ENCODE assay signal across 1 cellular context in the genomic region with DNA sequence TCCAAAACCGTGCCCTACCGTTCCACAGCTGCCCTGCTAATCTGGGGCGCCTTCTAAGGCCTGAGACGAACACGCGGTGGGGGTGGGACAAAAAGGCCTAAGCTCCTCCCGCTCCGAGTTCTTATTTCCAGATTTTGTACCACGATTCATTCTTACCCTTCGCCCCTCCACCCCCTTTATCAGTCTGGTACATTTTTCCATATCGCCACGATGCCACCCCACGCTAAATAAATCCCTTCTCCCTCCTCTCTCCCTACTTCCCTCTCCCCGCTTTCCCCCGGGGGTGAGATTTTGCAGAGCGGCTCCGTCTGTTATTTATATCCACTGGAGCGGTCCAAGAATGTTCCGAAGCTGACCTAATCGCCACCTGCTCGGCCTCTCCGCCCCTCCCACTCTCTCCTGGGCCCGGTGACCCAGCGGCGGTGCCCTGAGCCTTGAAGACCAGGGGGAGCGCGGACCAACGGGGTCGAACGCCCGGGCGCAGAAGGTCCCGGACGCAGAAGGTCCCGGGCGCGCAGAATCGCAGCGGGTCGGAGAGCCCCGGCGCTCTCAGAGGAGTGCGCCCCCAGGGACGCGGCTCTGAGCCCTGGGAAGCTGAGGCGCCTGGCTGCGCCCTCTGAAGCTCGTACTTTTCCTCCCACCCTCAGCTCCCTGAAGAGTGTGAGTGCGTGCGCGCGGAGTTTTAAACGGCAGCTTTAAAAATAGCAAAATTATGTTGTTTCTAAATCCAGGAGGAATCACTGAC.
TF ChIP-seq lines count a peak whose summit lies in the region.

No MANE protein-coding gene starts in this region.

TF ChIP-seq in HepG2, 621 proteins besides CTCF, POLR2A, EP300 and RAD21 (continues in another document):
- TF ChIP-seq CCDC6 (CRISPR knock-in tag; IDR thresholded peaks at IDR 0.05): 0 out of 2 replicates have a peak, but pooled peaks have one; percentile 15
- peak; percentile 37 for TF ChIP-seq XRCC5 (optimal IDR thresholded peaks at IDR 0.05; ENCODE audit: low read length)
- no peak for TF ChIP-seq MTA3 (CRISPR knock-in tag; IDR thresholded peaks at IDR 0.05)
- TF ChIP-seq RAD51 (IDR thresholded peaks at IDR 0.05; ENCODE audit: borderline replicate concordance): no peak
- TF ChIP-seq ZKSCAN8 (CRISPR knock-in tag; IDR thresholded peaks at IDR 0.05; ENCODE audit: borderline replicate concordance): no peak
- TF ChIP-seq, protein P1, sequence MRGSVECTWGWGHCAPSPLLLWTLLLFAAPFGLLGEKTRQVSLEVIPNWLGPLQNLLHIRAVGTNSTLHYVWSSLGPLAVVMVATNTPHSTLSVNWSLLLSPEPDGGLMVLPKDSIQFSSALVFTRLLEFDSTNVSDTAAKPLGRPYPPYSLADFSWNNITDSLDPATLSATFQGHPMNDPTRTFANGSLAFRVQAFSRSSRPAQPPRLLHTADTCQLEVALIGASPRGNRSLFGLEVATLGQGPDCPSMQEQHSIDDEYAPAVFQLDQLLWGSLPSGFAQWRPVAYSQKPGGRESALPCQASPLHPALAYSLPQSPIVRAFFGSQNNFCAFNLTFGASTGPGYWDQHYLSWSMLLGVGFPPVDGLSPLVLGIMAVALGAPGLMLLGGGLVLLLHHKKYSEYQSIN (CRISPR knock-in tag; IDR thresholded peaks at IDR 0.05; ENCODE audit: borderline replicate concordance): no peak
- TF ChIP-seq ATF5 (CRISPR knock-in tag; IDR thresholded peaks at IDR 0.05; ENCODE audit: low read depth): no peak
- TF ChIP-seq PITX1 (CRISPR knock-in tag; IDR thresholded peaks at IDR 0.05): 0 out of 2 replicates have a peak, but pooled peaks have one; percentile 2
- no peak for TF ChIP-seq SP5 (CRISPR knock-in tag; IDR thresholded peaks at IDR 0.05; ENCODE audit: borderline replicate concordance, low read depth)
- TF ChIP-seq TBX2 (CRISPR knock-in tag; IDR thresholded peaks at IDR 0.05; ENCODE audit: borderline replicate concordance): peak; percentile 39; the same call in 1 of the 2 replicates
- TF ChIP-seq CBX2 (IDR thresholded peaks at IDR 0.05; ENCODE audit: low read depth, low read length): no peak
- no peak for TF ChIP-seq CBX2 (CRISPR knock-in tag; IDR thresholded peaks at IDR 0.05; ENCODE audit: low read depth)
- TF ChIP-seq DRAP1 (CRISPR knock-in tag; IDR thresholded peaks at IDR 0.05): no peak
- no peak for TF ChIP-seq JDP2 (CRISPR knock-in tag; IDR thresholded peaks at IDR 0.05; ENCODE audit: borderline replicate concordance)
- TF ChIP-seq SALL1 (CRISPR knock-in tag; IDR thresholded peaks at IDR 0.05): no peak; the same call in 1 of the 2 replicates
- TF ChIP-seq ZNF234 (CRISPR knock-in tag; conservative IDR thresholded peaks at IDR 0.05): no peak
- no peak for TF ChIP-seq RFX3 (CRISPR knock-in tag; IDR thresholded peaks at IDR 0.05)
- TF ChIP-seq ZNF83 (CRISPR knock-in tag; IDR thresholded peaks at IDR 0.05; ENCODE audit: borderline replicate concordance): no peak
- TF ChIP-seq FOXC1 (CRISPR knock-in tag; IDR thresholded peaks at IDR 0.05; ENCODE audit: borderline replicate concordance): no peak
- no peak for TF ChIP-seq ZBTB25 (CRISPR knock-in tag; IDR thresholded peaks at IDR 0.05)
- TF ChIP-seq ZNF274 (CRISPR knock-in tag; IDR thresholded peaks at IDR 0.05): 0 out of 2 replicates have a peak, but pooled peaks have one; percentile 30
- TF ChIP-seq DPF2 (CRISPR knock-in tag; IDR thresholded peaks at IDR 0.05; ENCODE audit: borderline replicate concordance, low read depth): no peak
- 0 out of 2 replicates have a peak, but pooled peaks have one; percentile 18 for TF ChIP-seq KDM5B (CRISPR knock-in tag; IDR thresholded peaks at IDR 0.05; ENCODE audit: borderline replicate concordance)
- TF ChIP-seq AFF4 (CRISPR knock-in tag; IDR thresholded peaks at IDR 0.05): no peak
- TF ChIP-seq, protein P2, sequence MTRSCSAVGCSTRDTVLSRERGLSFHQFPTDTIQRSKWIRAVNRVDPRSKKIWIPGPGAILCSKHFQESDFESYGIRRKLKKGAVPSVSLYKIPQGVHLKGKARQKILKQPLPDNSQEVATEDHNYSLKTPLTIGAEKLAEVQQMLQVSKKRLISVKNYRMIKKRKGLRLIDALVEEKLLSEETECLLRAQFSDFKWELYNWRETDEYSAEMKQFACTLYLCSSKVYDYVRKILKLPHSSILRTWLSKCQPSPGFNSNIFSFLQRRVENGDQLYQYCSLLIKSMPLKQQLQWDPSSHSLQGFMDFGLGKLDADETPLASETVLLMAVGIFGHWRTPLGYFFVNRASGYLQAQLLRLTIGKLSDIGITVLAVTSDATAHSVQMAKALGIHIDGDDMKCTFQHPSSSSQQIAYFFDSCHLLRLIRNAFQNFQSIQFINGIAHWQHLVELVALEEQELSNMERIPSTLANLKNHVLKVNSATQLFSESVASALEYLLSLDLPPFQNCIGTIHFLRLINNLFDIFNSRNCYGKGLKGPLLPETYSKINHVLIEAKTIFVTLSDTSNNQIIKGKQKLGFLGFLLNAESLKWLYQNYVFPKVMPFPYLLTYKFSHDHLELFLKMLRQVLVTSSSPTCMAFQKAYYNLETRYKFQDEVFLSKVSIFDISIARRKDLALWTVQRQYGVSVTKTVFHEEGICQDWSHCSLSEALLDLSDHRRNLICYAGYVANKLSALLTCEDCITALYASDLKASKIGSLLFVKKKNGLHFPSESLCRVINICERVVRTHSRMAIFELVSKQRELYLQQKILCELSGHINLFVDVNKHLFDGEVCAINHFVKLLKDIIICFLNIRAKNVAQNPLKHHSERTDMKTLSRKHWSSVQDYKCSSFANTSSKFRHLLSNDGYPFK (CRISPR knock-in tag; IDR thresholded peaks at IDR 0.05; ENCODE audit: borderline replicate concordance): peak; percentile 25; the same call in 1 of the 2 replicates
- TF ChIP-seq PLRG1 (conservative IDR thresholded peaks at IDR 0.05): no peak
- TF ChIP-seq ATF7-NPFF (CRISPR knock-in tag; IDR thresholded peaks at IDR 0.05; ENCODE audit: low read depth): no peak; the same call in 1 of the 2 replicates
- peak; percentile 58; the same call in 1 of the 2 replicates for TF ChIP-seq MTA1 (CRISPR knock-in tag; IDR thresholded peaks at IDR 0.05; ENCODE audit: borderline replicate concordance)
- TF ChIP-seq HOXA7 (CRISPR knock-in tag; IDR thresholded peaks at IDR 0.05): no peak
- no peak for TF ChIP-seq IKZF1 (IDR thresholded peaks at IDR 0.05)
- TF ChIP-seq ZSCAN9 (CRISPR knock-in tag; IDR thresholded peaks at IDR 0.05; ENCODE audit: borderline replicate concordance): no peak
- no peak for TF ChIP-seq FOXP1 (IDR thresholded peaks at IDR 0.05)
- TF ChIP-seq FOXP1 (CRISPR knock-in tag; IDR thresholded peaks at IDR 0.05): no peak
- no peak for TF ChIP-seq REPIN1 (CRISPR knock-in tag; IDR thresholded peaks at IDR 0.05; ENCODE audit: borderline replicate concordance, low read depth)
- no peak for TF ChIP-seq THYN1 (CRISPR knock-in tag; IDR thresholded peaks at IDR 0.05; ENCODE audit: borderline replicate concordance, low read depth)
- no peak; the same call in 1 of the 2 replicates for TF ChIP-seq ZNF142 (CRISPR knock-in tag; IDR thresholded peaks at IDR 0.05)
- TF ChIP-seq ZBTB38 (CRISPR knock-in tag; IDR thresholded peaks at IDR 0.05): no peak; the same call in 1 of the 2 replicates
- peak; percentile 70 for TF ChIP-seq RBFOX2 (IDR thresholded peaks at IDR 0.05; ENCODE audit: low read depth, low read length)
- no peak for TF ChIP-seq SNRNP70 (IDR thresholded peaks at IDR 0.05; ENCODE audit: low read depth, low read length)
- no peak for TF ChIP-seq NCOA2 (CRISPR knock-in tag; IDR thresholded peaks at IDR 0.05)
- TF ChIP-seq, protein P3, sequence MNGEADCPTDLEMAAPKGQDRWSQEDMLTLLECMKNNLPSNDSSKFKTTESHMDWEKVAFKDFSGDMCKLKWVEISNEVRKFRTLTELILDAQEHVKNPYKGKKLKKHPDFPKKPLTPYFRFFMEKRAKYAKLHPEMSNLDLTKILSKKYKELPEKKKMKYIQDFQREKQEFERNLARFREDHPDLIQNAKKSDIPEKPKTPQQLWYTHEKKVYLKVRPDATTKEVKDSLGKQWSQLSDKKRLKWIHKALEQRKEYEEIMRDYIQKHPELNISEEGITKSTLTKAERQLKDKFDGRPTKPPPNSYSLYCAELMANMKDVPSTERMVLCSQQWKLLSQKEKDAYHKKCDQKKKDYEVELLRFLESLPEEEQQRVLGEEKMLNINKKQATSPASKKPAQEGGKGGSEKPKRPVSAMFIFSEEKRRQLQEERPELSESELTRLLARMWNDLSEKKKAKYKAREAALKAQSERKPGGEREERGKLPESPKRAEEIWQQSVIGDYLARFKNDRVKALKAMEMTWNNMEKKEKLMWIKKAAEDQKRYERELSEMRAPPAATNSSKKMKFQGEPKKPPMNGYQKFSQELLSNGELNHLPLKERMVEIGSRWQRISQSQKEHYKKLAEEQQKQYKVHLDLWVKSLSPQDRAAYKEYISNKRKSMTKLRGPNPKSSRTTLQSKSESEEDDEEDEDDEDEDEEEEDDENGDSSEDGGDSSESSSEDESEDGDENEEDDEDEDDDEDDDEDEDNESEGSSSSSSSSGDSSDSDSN (CRISPR knock-in tag; IDR thresholded peaks at IDR 0.05): peak; percentile 90
